In the genomic region with DNA sequence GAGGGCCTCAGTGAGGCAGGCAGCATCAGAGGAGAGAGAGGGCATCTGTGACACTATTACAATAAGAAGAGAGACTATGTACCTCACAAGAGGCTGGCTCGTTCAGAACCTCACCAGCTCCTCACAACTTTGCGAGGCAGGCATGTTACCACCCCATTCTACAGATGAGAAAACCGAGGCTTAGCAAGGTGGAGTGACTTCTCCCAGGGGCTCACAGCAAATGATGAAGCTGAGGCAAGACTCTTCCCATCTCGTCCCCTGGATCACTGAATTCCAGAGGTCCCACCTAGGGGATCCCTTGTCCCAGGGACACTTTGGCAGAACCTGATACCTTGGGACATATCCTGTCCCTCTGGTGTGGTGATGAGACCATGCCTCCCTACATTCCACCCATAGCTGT, we compare ENCODE assay signal across 22 cellular contexts.
DNase-seq lines count a peak whose midpoint lies in the region; ATAC-seq, FAIRE-seq and TF ChIP-seq lines count a peak whose summit lies in the region.
"Had no signal": no experiment of that assay in that cellular context is flagged by ENCODE, and none has a peak within 500 bp of the region (broad histone marks: within the 10 kb centered on the region; RNA-seq: fewer than 3 reads in every experiment).

No MANE protein-coding gene starts in this region.

- H2BK12ac ChIP-seq in H1 (ENCODE audit: low read depth, low read length), result no peak overlapping the region

- H3K36me3 Mint-ChIP-seq in neural progenitor cell, result no peaks in the 10 kb centered on the region
- no peaks in the 10 kb centered on the region for H3K36me3 Mint-ChIP-seq in activated CD4-positive, alpha-beta T cell treated with anti-CD3 and anti-CD28 coated beads, Interleukin-2, amount 10 ng/mL, durations not matched to agents 7 days and 5 days (ENCODE audit: low read depth)
- H3K36me3 Mint-ChIP-seq: CD8-positive, alpha-beta T cell had no signal

- no peak overlapping the region for H3K18ac ChIP-seq in H1 (ENCODE audit: extremely low read depth, low read length)

- H3K4me2 ChIP-seq in K562 (ENCODE audit: insufficient read depth, low read length) (no peak overlapping the region), H1 (ENCODE audit: insufficient read depth in 1 of 2, low read depth in 2 of 2, low read length in 2 of 2) (no peak overlapping the region), neural progenitor cell (no peak overlapping the region)
- H3K4me2 ChIP-seq: A549; BLaER1 treated with 17β-estradiol and CSF1 and Interleukin-3, amounts not matched to agents 10 nM and 100 nM had no signal

- WGBS in K562 (ENCODE audit: insufficient coverage, low coverage, missing lambda C conversion rate), result 0% methylated on average over 4 of the region's 4 CpGs
- 81% methylated on average over 4 of the region's 4 CpGs; no CpG with 5 or more reads in 1 of the 2 experiments for WGBS in H1 (ENCODE audit: extremely low coverage in 1 of 2, insufficient coverage in 1 of 2, insufficient read length in 1 of 2, insufficient replicate concordance in 2 of 2, low coverage in 1 of 2, low lambda C conversion rate in 2 of 2, missing lambda C conversion rate in 1 of 2), 2 experiments

- H2AFZ ChIP-seq in K562 (ENCODE audit: low read depth, low read length) (no peak overlapping the region), H1 (ENCODE audit: low read length) (no peak overlapping the region), neural progenitor cell (replicated peaks) (no peak overlapping the region)

- TF ChIP-seq CTCF in K562 (IDR thresholded peaks at IDR 0.05 in 2 of 3, conservative IDR thresholded peaks at IDR 0.05 in 1 of 3; ENCODE audit: insufficient read depth in 2 of 3, low read depth in 1 of 3, low read length in 3 of 3), result no peak
- TF ChIP-seq CTCF in H1 (IDR thresholded peaks at IDR 0.05; ENCODE audit: control extremely low read depth in 1 of 3, insufficient read depth in 1 of 3, low read depth in 1 of 3, low read length in 3 of 3), result no peak
- TF ChIP-seq CTCF in neural progenitor cell (IDR thresholded peaks at IDR 0.05), result no peak

- H4K20me1 ChIP-seq in K562 (replicated peaks; ENCODE audit: control insufficient read depth, insufficient read depth, low read length) (peaks cover 27% of the 10 kb centered on the region), H1 (replicated peaks in 1 of 2; ENCODE audit: control insufficient read depth in 1 of 2, insufficient read depth in 2 of 2, low read length in 2 of 2) (no peaks in the 10 kb centered on the region), neural progenitor cell (ENCODE audit: low read depth) (peaks cover 7% of the 10 kb centered on the region)

- H4K5ac ChIP-seq in H1 (ENCODE audit: insufficient read length, low read depth, low read length), result no peak overlapping the region

- H3F3A ChIP-seq in neural progenitor cell (ENCODE audit: low read depth), result no peaks in the 10 kb centered on the region

- no peak overlapping the region for H3K56ac ChIP-seq in H1 (replicated peaks; ENCODE audit: insufficient read length, low read depth, low read length)

- FAIRE-seq in K562 (lab: Jason Lieb, UNC) (no peak), H1 (lab: Jason Lieb, UNC) (no peak)
- FAIRE-seq: A549, D721Med, G401.6, GM12891 had no signal

- no peak overlapping the region for H2BK20ac ChIP-seq in H1 (ENCODE audit: low read length)

- peaks cover 3% of the 10 kb centered on the region for H3K4me1 Mint-ChIP-seq in neural progenitor cell
- no peaks in the 10 kb centered on the region for H3K4me1 Mint-ChIP-seq in activated CD4-positive, alpha-beta T cell treated with anti-CD3 and anti-CD28 coated beads, Interleukin-2, amount 10 ng/mL, durations not matched to agents 7 days and 5 days
- H3K4me1 Mint-ChIP-seq: B cell had no signal

- TF ChIP-seq RAD21 in K562 (CRISPR knock-in tag; conservative IDR thresholded peaks at IDR 0.05 in 1 of 2, IDR thresholded peaks at IDR 0.05 in 1 of 2) (no peak), H1 (IDR thresholded peaks at IDR 0.05 in 1 of 2, conservative IDR thresholded peaks at IDR 0.05 in 1 of 2; ENCODE audit: low read depth in 2 of 2, low read length in 2 of 2) (no peak)

- H3K27me3 Mint-ChIP-seq in neural progenitor cell (ENCODE audit: insufficient read depth, low read depth), result peaks cover 14% of the 10 kb centered on the region
- peaks cover 5% of the 10 kb centered on the region for H3K27me3 Mint-ChIP-seq in activated CD4-positive, alpha-beta T cell treated with anti-CD3 and anti-CD28 coated beads, Interleukin-2, amount 10 ng/mL, durations not matched to agents 7 days and 5 days

- no peak overlapping the region for H4K8ac ChIP-seq in H1 (ENCODE audit: extremely low read depth, insufficient read depth, low read length)

- no peaks in the 10 kb centered on the region for H3K9me3 ChIP-seq in K562 (replicated peaks; ENCODE audit: control insufficient read depth, insufficient read depth, low read depth, low read length)
- H3K9me3 ChIP-seq in H1 (ENCODE audit: insufficient read depth in 2 of 2, low read depth in 1 of 2, low read length in 1 of 2), result no peaks in the 10 kb centered on the region
- no peaks in the 10 kb centered on the region for H3K9me3 ChIP-seq in neural progenitor cell (ENCODE audit: low read depth)
- H3K9me3 ChIP-seq: A549; BLaER1 treated with 17β-estradiol and CSF1 and Interleukin-3, amounts not matched to agents 10 nM and 100 nM; Caco-2 had no signal

- H3K27me3 ChIP-seq in K562 (ENCODE audit: control insufficient read depth in 2 of 2, insufficient read depth in 2 of 2, low read length in 2 of 2) (peaks cover 16 to 73% of the 10 kb centered on the region in 2 experiments; a peak in 4 of 5 replicates), H1 (replicated peaks in 1 of 4; ENCODE audit: control insufficient read depth in 3 of 4, extremely low read depth in 1 of 4, insufficient read depth in 3 of 4, low read length in 3 of 4) (no peaks in the 10 kb centered on the region; a peak in 2 of 7 replicates), neural progenitor cell (peaks cover 27% of the 10 kb centered on the region)
- H3K27me3 ChIP-seq: BLaER1 treated with 17β-estradiol and CSF1 and Interleukin-3, amounts not matched to agents 10 nM and 100 nM had no signal

- H2AK5ac ChIP-seq in H1 (ENCODE audit: low read depth, low read length), result no peak overlapping the region

- TF ChIP-seq EP300 in K562 (IDR thresholded peaks at IDR 0.05; ENCODE audit: low read length) (no peak), H1 (IDR thresholded peaks at IDR 0.05; ENCODE audit: borderline replicate concordance in 1 of 2, low read depth in 2 of 2, low read length in 2 of 2) (no peak)

- H3K27ac Mint-ChIP-seq in neural progenitor cell, result no peak overlapping the region
- H3K27ac Mint-ChIP-seq in activated CD4-positive, alpha-beta T cell treated with anti-CD3 and anti-CD28 coated beads, Interleukin-2, amount 10 ng/mL, durations not matched to agents 7 days and 5 days, result no peak overlapping the region
- H3K27ac Mint-ChIP-seq: B cell; CD4-positive, alpha-beta T cell; CD8-positive, alpha-beta T cell had no signal

- DNase-seq in K562 (ENCODE audit: extremely low read depth in 1 of 4, low spot score in 3 of 4) (no peak), H1 (ENCODE audit: low read depth in 1 of 2, low spot score in 2 of 2) (no peak), neural progenitor cell (ENCODE audit: low spot score) (no peak), posterior vena cava (ENCODE audit: low spot score) (peak; percentile 49), NCI-H2196 treated with DMSO at 0.1 percent for 48 hours (lab: John Stamatoyannopoulos, UW; ENCODE audit: unreplicated experiment) (no peak), cerebellar nuclear complex (lab: John Stamatoyannopoulos, UW) (no peak)
- DNase-seq in activated CD4-positive, alpha-beta T cell treated with anti-CD3 and anti-CD28 coated beads, Interleukin-2, amount 10 ng/mL, durations not matched to agents 7 days and 5 days, result no peak
- DNase-seq: AML-193; Caco-2; Calu3; CD4-positive, alpha-beta T cell; CD8-positive, alpha-beta T cell; DMS79 treated with DMSO at 0.1 percent for 48 hours; GF-D8 had no signal

- CTCF ChIA-PET in K562 (lab: Yijun Ruan, JAX; ENCODE audit: low intra/inter-chr PET ratio) (no interaction called here), H1 (lab: Charles Lee; ENCODE audit: partially characterized antibody) (interaction anchor here (0.9 to 2.0 kb wide), 6 partner anchors 14 to 102 kb away, joined by 3 to 5 read pairs (median 3); no protein-coding TSS in a partner anchor)
- CTCF ChIA-PET in activated CD4-positive, alpha-beta T cell treated with anti-CD3 and anti-CD28 coated beads, Interleukin-2, amount 10 ng/mL, durations not matched to agents 7 days and 5 days (lab: Charles Lee), result interaction anchor here (1.5 kb wide), 1 partner anchor 10 kb away, joined by 3 read pairs; no protein-coding TSS in a partner anchor

- no peaks in the 10 kb centered on the region for H3K79me1 ChIP-seq in H1 (ENCODE audit: low read depth, low read length)

- H4K91ac ChIP-seq in H1 (replicated peaks; ENCODE audit: insufficient read length, low read length), result no peak overlapping the region

- H3K14ac ChIP-seq in H1 (ENCODE audit: insufficient read length), result no peak overlapping the region

- BruUV-seq in K562 (replicated peaks; lab: Mats Ljungman, UMichigan), result no TSS peak

- no peak overlapping the region for H2BK5ac ChIP-seq in H1 (ENCODE audit: low read depth, low read length)

- H2BK15ac ChIP-seq in H1 (ENCODE audit: low read length), result no peak overlapping the region

- POLR2A ChIA-PET in K562 (lab: Yijun Ruan, JAX) (interaction anchor here (0.6 to 1.4 kb wide), 2 partner anchors 27 to 365 kb away, joined by 3 to 5 read pairs; no protein-coding TSS in a partner anchor), H1 (lab: Charles Lee; ENCODE audit: partially characterized antibody) (no interaction called here)
- POLR2A ChIA-PET in activated CD4-positive, alpha-beta T cell treated with anti-CD3 and anti-CD28 coated beads, Interleukin-2, amount 10 ng/mL, durations not matched to agents 7 days and 5 days (lab: Charles Lee), result no interaction called here

- H3K23me2 ChIP-seq in H1 (ENCODE audit: low read depth, low read length), result no peaks in the 10 kb centered on the region

- H3K23ac ChIP-seq in H1 (ENCODE audit: insufficient read length), result no peak overlapping the region

- in situ Hi-C loops in K562 (cut with MboI), result no loop called here

- no peak overlapping the region for H2BK120ac ChIP-seq in H1 (replicated peaks; ENCODE audit: low read depth, low read length)

- H3K36me3 ChIP-seq in K562 (ENCODE audit: control insufficient read depth, insufficient read depth, low read length) (no peaks in the 10 kb centered on the region), H1 (ENCODE audit: control insufficient read depth in 2 of 4, insufficient read depth in 4 of 4, low read length in 3 of 4) (no peaks in the 10 kb centered on the region), neural progenitor cell (no peaks in the 10 kb centered on the region)
- H3K36me3 ChIP-seq: BLaER1 treated with 17β-estradiol and CSF1 and Interleukin-3, amounts not matched to agents 10 nM and 100 nM had no signal

- H3K4me3 ChIP-seq in K562 (no peak overlapping the region), H1 (ENCODE audit: extremely low read depth in 1 of 4, insufficient read depth in 2 of 4, low read depth in 3 of 4, low read length in 4 of 4) (no peak overlapping the region), neural progenitor cell (no peak overlapping the region)
- H3K4me3 ChIP-seq: A549; BLaER1 treated with 17β-estradiol and CSF1 and Interleukin-3, amounts not matched to agents 10 nM and 100 nM had no signal

- no peak overlapping the region for H3K9ac ChIP-seq in K562 (ENCODE audit: insufficient read depth in 1 of 2, low read depth in 2 of 2, low read length in 2 of 2)
- no peak overlapping the region for H3K9ac ChIP-seq in H1 (replicated peaks in 1 of 4; ENCODE audit: extremely low read depth in 1 of 4, low read depth in 3 of 4, low read length in 3 of 4)
- no peak overlapping the region for H3K9ac ChIP-seq in neural progenitor cell
- H3K9ac ChIP-seq: BLaER1 treated with 17β-estradiol and CSF1 and Interleukin-3, amounts not matched to agents 10 nM and 100 nM had no signal

- no peak overlapping the region for H3K4ac ChIP-seq in H1 (replicated peaks; ENCODE audit: insufficient read length, low read depth, low read length)

- ATAC-seq in K562, result no peak
- ATAC-seq: A549; CD8-positive, alpha-beta T cell had no signal

- no peaks in the 10 kb centered on the region for H3K9me1 ChIP-seq in K562 (ENCODE audit: control insufficient read depth, insufficient read depth, low read length)

- H3K27ac ChIP-seq in K562 (ENCODE audit: extremely low read depth, low read depth, low read length) (no peak overlapping the region), H1 (ENCODE audit: low read depth, low read length) (no peak overlapping the region), neural progenitor cell (no peak overlapping the region)
- H3K27ac ChIP-seq: 22Rv1; A549; BLaER1 treated with 17β-estradiol and CSF1 and Interleukin-3, amounts not matched to agents 10 nM and 100 nM; C4-2B had no signal

- peaks cover 0 to 3% of the 10 kb centered on the region in 2 experiments; a peak in 1 of 5 replicates for H3K4me1 ChIP-seq in K562 (replicated peaks in 1 of 2; ENCODE audit: control insufficient read depth in 2 of 2, insufficient read depth in 2 of 2, low read length in 2 of 2)
- H3K4me1 ChIP-seq in H1 (replicated peaks in 1 of 4; ENCODE audit: control insufficient read depth in 3 of 4, insufficient read depth in 4 of 4, low read length in 3 of 4), result peaks cover 0 to 3% (median 0%) of the 10 kb centered on the region in 4 experiments; a peak in 4 of 7 replicates
- no peaks in the 10 kb centered on the region for H3K4me1 ChIP-seq in neural progenitor cell
- H3K4me1 ChIP-seq: A549; BLaER1 treated with 17β-estradiol and CSF1 and Interleukin-3, amounts not matched to agents 10 nM and 100 nM; Caco-2 had no signal

- TF ChIP-seq POLR2A in K562 (conservative IDR thresholded peaks at IDR 0.05), result no peak
- no peak for TF ChIP-seq POLR2A in H1 (IDR thresholded peaks at IDR 0.05; ENCODE audit: control extremely low read depth in 1 of 2, low read depth in 2 of 2, low read length in 2 of 2)

- no peaks in the 10 kb centered on the region for H3K9me3 Mint-ChIP-seq in neural progenitor cell
- H3K9me3 Mint-ChIP-seq in activated CD4-positive, alpha-beta T cell treated with anti-CD3 and anti-CD28 coated beads, Interleukin-2, amount 10 ng/mL, durations not matched to agents 7 days and 5 days, result no peaks in the 10 kb centered on the region
- H3K9me3 Mint-ChIP-seq: CD4-positive, alpha-beta T cell; CD8-positive, alpha-beta T cell had no signal

- peak overlapping the region; percentile 27 for H3K4me3 Mint-ChIP-seq in neural progenitor cell
- H3K4me3 Mint-ChIP-seq in activated CD4-positive, alpha-beta T cell treated with anti-CD3 and anti-CD28 coated beads, Interleukin-2, amount 10 ng/mL, durations not matched to agents 7 days and 5 days, result no peak overlapping the region
- H3K4me3 Mint-ChIP-seq: B cell; CD4-positive, alpha-beta T cell; CD8-positive, alpha-beta T cell had no signal

- intact Hi-C loops in K562 (cut with micrococcal nuclease) (no loop called here), posterior vena cava (cut with DNase I) (no loop called here)

- H3K79me2 ChIP-seq in K562 (ENCODE audit: control insufficient read depth, insufficient read depth, low read length) (no peaks in the 10 kb centered on the region), H1 (ENCODE audit: control insufficient read depth in 1 of 2, insufficient read depth in 2 of 2, low read length in 2 of 2) (no peaks in the 10 kb centered on the region), neural progenitor cell (ENCODE audit: low read depth) (no peaks in the 10 kb centered on the region)
